In the genomic region with DNA sequence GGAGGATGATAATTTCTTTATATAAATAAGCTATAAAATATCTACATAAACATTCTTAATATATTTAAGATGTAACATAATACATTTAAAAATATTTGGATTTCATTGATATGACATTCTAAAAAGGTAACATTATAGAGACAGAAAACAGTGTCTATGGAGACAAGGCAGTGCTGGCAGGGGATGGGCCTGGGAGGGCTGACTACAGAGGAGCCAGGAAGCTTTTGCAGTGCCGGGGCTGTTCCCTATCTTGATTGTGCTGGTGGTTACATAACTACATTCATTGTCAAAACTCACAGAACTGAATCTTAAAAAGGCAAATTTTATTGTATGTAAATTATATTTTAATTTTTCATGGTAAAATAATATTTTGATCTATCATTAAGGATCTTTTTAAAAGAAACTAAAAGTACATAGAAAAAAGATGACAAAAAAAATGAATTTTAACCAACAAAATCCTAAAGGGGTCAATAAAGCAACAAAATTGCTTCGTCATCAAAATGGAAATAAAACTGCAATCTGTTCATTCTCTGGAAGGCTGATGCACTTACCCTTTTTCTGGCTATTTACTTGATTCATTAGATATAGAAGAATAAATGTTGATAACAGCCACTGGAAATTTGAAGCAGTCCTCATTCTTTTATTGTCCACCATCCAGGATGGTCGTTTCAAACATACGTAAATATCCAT, we compare ENCODE assay signal across 11 cellular contexts.
"Had no signal": no experiment of that assay in that cellular context is flagged by ENCODE, and none has a peak within 500 bp of the region (broad histone marks: within the 10 kb centered on the region; RNA-seq: fewer than 3 reads in every experiment).

No MANE protein-coding gene starts in this region.

- H3K36me3 ChIP-seq: ovary had no signal

- H3K9me3 ChIP-seq: ovary had no signal

- ATAC-seq: left lobe of liver, T-helper 17 cell had no signal

- H3K27ac ChIP-seq: ovary had no signal

- H3K4me3 ChIP-seq: ovary had no signal

- DNase-seq: activated CD4-positive, alpha-beta T cell treated with anti-CD3 and anti-CD28 coated beads, Interleukin-2, amount 50 U/mL, for 4 hours; activated CD4-positive, CD25-positive, alpha-beta regulatory T cell treated with anti-CD3 and anti-CD28 coated beads, Interleukin-2, amount 50 U/mL, for 72 hours; activated effector memory CD4-positive, alpha-beta T cell treated with anti-CD3 and anti-CD28 coated beads, Interleukin-2, amount 50 U/mL, for 16 hours; activated T-cell treated with anti-CD3 and anti-CD28 coated beads, Interleukin-2, amount 50 U/mL, for 24 hours; erythroblast; glutamatergic neuron; mesendoderm; ovary; stimulated activated CD4-positive, alpha-beta T cell treated with anti-CD3 and anti-CD28 coated beads, Interleukin-4, amount 100 ng/mL, for 1 hour; T-helper 17 cell had no signal

- H3K27me3 ChIP-seq: ovary had no signal
